ENCODE assay signal across 24 cellular contexts in the genomic region with DNA sequence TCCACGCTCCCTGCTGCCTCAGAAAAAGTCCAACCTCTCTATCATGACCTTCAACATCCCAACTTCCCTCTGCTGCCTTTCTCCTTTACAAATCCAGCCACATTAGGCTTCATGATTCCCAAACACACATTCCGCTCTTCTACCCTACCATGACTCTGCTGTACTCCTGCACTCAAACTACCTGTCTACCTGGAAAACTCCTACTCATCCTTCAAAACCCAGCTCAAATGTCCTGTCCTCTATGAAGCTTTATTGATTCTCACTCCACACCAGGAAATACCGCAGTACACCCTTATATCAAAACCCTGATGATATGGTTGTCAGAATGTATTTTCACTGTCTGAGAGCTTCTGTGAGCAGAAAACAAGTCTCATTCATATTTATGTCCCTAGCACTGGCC. TPM values are rescaled to one million over a fixed set of nuclear protein-coding genes. Genes with fewer than 3 reads are reported as not detected.
DNase-seq lines count a peak whose midpoint lies in the region; ATAC-seq, FAIRE-seq and TF ChIP-seq lines count a peak whose summit lies in the region.
"Had no signal": no experiment of that assay in that cellular context is flagged by ENCODE, and none has a peak within 500 bp of the region (broad histone marks: within the 10 kb centered on the region; RNA-seq: fewer than 3 reads in every experiment).

No MANE protein-coding gene starts in this region.

- no peaks in the 10 kb centered on the region for H3K36me3 Mint-ChIP-seq in activated naive CD4-positive, alpha-beta T cell treated with anti-CD3 and anti-CD28 coated beads, Interleukin-2, amount 50 U/mL, for 72 hours
- H3K36me3 Mint-ChIP-seq in CD8-positive, alpha-beta T cell, result peaks cover 27% of the 10 kb centered on the region
- H3K36me3 Mint-ChIP-seq in stimulated activated effector memory CD8-positive, alpha-beta T cell treated with anti-CD3 and anti-CD28 coated beads, Interleukin-12 subunit alpha, Interleukin-12 subunit beta, amount 100 ng/mL, for 72 hours, result peaks cover 17% of the 10 kb centered on the region
- H3K36me3 Mint-ChIP-seq in activated CD4-positive, alpha-beta T cell treated with anti-CD3 and anti-CD28 coated beads, Interleukin-2, amount 10 ng/mL, durations not matched to agents 7 days and 5 days (ENCODE audit: low read depth), result peaks cover 2% of the 10 kb centered on the region

- POLR2A ChIA-PET in CD8-positive, alpha-beta T cell (lab: Charles Lee), result interaction anchor here (0.6 kb wide), 1 partner anchor 34 kb away, joined by 3 read pairs; a partner anchor contains a TSS
- POLR2A ChIA-PET in GM12878 (lab: Charles Lee), result interaction anchor here (1.9 kb wide), 1 partner anchor 14 kb away, joined by 4 read pairs; no protein-coding TSS in a partner anchor
- POLR2A ChIA-PET in activated CD4-positive, alpha-beta T cell treated with anti-CD3 and anti-CD28 coated beads, Interleukin-2, amount 10 ng/mL, durations not matched to agents 7 days and 5 days (lab: Charles Lee), result no interaction called here

- no peak overlapping the region for H2AFZ ChIP-seq in GM12878 (ENCODE audit: control insufficient read depth, low read depth, low read length)
- H2AFZ ChIP-seq: GM23248 had no signal

- RAD21 ChIA-PET in GM12878 (lab: Charles Lee; ENCODE audit: unreplicated experiment), result no interaction called here

- H3K9me3 Mint-ChIP-seq in activated naive CD4-positive, alpha-beta T cell treated with anti-CD3 and anti-CD28 coated beads, Interleukin-2, amount 50 U/mL, for 72 hours, result no peaks in the 10 kb centered on the region
- no peaks in the 10 kb centered on the region for H3K9me3 Mint-ChIP-seq in CD8-positive, alpha-beta T cell
- H3K9me3 Mint-ChIP-seq in stimulated activated effector memory CD8-positive, alpha-beta T cell treated with anti-CD3 and anti-CD28 coated beads, Interleukin-12 subunit alpha, Interleukin-12 subunit beta, amount 100 ng/mL, for 72 hours, result no peaks in the 10 kb centered on the region
- H3K9me3 Mint-ChIP-seq in activated CD4-positive, alpha-beta T cell treated with anti-CD3 and anti-CD28 coated beads, Interleukin-2, amount 10 ng/mL, durations not matched to agents 7 days and 5 days, result no peaks in the 10 kb centered on the region
- H3K9me3 Mint-ChIP-seq: CD8-positive, alpha-beta memory T cell had no signal

- ATAC-seq in activated naive CD4-positive, alpha-beta T cell treated with anti-CD3 and anti-CD28 coated beads, Interleukin-2, amount 50 U/mL, for 72 hours, result no peak
- ATAC-seq in CD8-positive, alpha-beta T cell, result no peak
- no peak for ATAC-seq in GM12878
- ATAC-seq in stimulated activated effector memory CD8-positive, alpha-beta T cell treated with anti-CD3 and anti-CD28 coated beads, Interleukin-12 subunit alpha, Interleukin-12 subunit beta, amount 100 ng/mL, for 72 hours, result no peak
- ATAC-seq: HCT116, K562 had no signal

- no peak overlapping the region for H3K27ac ChIP-seq in CD8-positive, alpha-beta T cell (ENCODE audit: low read depth, low read length)
- H3K27ac ChIP-seq in GM12878 (ENCODE audit: control insufficient read depth, insufficient read depth), result no peak overlapping the region
- H3K27ac ChIP-seq: GM23248 had no signal

- no peak for DNase-seq in activated naive CD4-positive, alpha-beta T cell treated with anti-CD3 and anti-CD28 coated beads, Interleukin-2, amount 50 U/mL, for 72 hours (ENCODE audit: low spot score in 2 of 2)
- no peak for DNase-seq in activated naive CD4-positive, alpha-beta T cell (lab: John Stamatoyannopoulos, UW)
- DNase-seq in CD8-positive, alpha-beta T cell, result no peak
- DNase-seq in GM12878 (ENCODE audit: low read depth, low spot score) (no peak), superior temporal gyrus (ENCODE audit: extremely low spot score) (no peak), cortex of kidney (lab: John Stamatoyannopoulos, UW) (no peak)
- DNase-seq in stimulated activated effector memory CD8-positive, alpha-beta T cell treated with anti-CD3 and anti-CD28 coated beads, Interleukin-12 subunit alpha, Interleukin-12 subunit beta, amount 100 ng/mL, for 72 hours (ENCODE audit: low spot score in 2 of 2), result no peak
- DNase-seq in activated CD4-positive, alpha-beta T cell treated with anti-CD3 and anti-CD28 coated beads, Interleukin-2, amount 10 ng/mL, durations not matched to agents 7 days and 5 days, result no peak
- DNase-seq: ACHN; BE2C; C1 segment of cervical spinal cord; CD8-positive, alpha-beta memory T cell; COR-L47; DMS 273 treated with DMSO at 0.1 percent for 48 hours; DMS53; DND-41; EL; GM23248; IMR-90 had no signal

- no peaks in the 10 kb centered on the region for H3K27me3 ChIP-seq in CD8-positive, alpha-beta T cell (ENCODE audit: insufficient read depth, low read length)
- no peaks in the 10 kb centered on the region for H3K27me3 ChIP-seq in GM12878 (replicated peaks in 1 of 2; ENCODE audit: control insufficient read depth in 2 of 2, insufficient read depth in 2 of 2, low read length in 1 of 2)
- H3K27me3 ChIP-seq: BE2C had no signal

- H3K79me2 ChIP-seq in GM12878 (ENCODE audit: control insufficient read depth, insufficient read depth, low read length), result no peaks in the 10 kb centered on the region

- H3K9ac ChIP-seq in GM12878 (ENCODE audit: control insufficient read depth, insufficient read depth, low read length), result no peak overlapping the region
- H3K9ac ChIP-seq: GM23248 had no signal

- no peak for TF ChIP-seq CTCF in CD8-positive, alpha-beta T cell (IDR thresholded peaks at IDR 0.05)
- no peak for TF ChIP-seq CTCF in GM12878 (IDR thresholded peaks at IDR 0.05 in 2 of 3, conservative IDR thresholded peaks at IDR 0.05 in 1 of 3; ENCODE audit: control insufficient read depth in 2 of 3, extremely low read depth in 1 of 3, insufficient read depth in 1 of 3, low read depth in 3 of 3, low read length in 3 of 3)

- intact Hi-C loops in CD8-positive, alpha-beta T cell (cut with DNase I, micrococcal nuclease), result loop anchor here in 1 of 2 experiments (10.0 kb wide), 1 partner anchor 359 kb away; a partner anchor contains a TSS
- intact Hi-C loops in GM12878 (cut with micrococcal nuclease; ENCODE audit: unreplicated experiment), result no loop called here

- no peak for FAIRE-seq in GM12878 (lab: Jason Lieb, UNC)
- FAIRE-seq: GM12892, GM18507, HTR-8/SVneo, K562 had no signal

- H4K20me1 ChIP-seq in GM12878 (ENCODE audit: control insufficient read depth, insufficient read depth), result no peaks in the 10 kb centered on the region

- peaks cover 14% of the 10 kb centered on the region for H3K4me1 ChIP-seq in CD8-positive, alpha-beta T cell (ENCODE audit: insufficient read depth, low read length)
- peaks cover 4% of the 10 kb centered on the region; the same call in 1 of the 2 replicates for H3K4me1 ChIP-seq in GM12878 (ENCODE audit: control insufficient read depth, insufficient read depth, low read length)

- no peaks in the 10 kb centered on the region for H3K9me3 ChIP-seq in CD8-positive, alpha-beta T cell (ENCODE audit: low read length)
- H3K9me3 ChIP-seq in GM12878 (replicated peaks; ENCODE audit: control insufficient read depth, insufficient read depth, low read length), result no peaks in the 10 kb centered on the region
- H3K9me3 ChIP-seq: BE2C had no signal

- SMC1A ChIA-PET in GM12878 (lab: Charles Lee; ENCODE audit: uncharacterized antibody, unreplicated experiment), result interaction anchor here (0.5 to 0.6 kb wide), 2 partner anchors 17 to 90 kb away, joined by 3 read pairs; no protein-coding TSS in a partner anchor

- TF ChIP-seq EP300 in GM12878 (IDR thresholded peaks at IDR 0.05; ENCODE audit: borderline replicate concordance in 1 of 2, control insufficient read depth in 1 of 2, low read depth in 2 of 2, low read length in 2 of 2), result no peak

- no peak for TF ChIP-seq POLR2A in GM12878 (IDR thresholded peaks at IDR 0.05; ENCODE audit: low read depth, low read length)

- no peak overlapping the region for H3K4me3 Mint-ChIP-seq in CD8-positive, alpha-beta T cell
- no peak overlapping the region for H3K4me3 Mint-ChIP-seq in stimulated activated effector memory CD8-positive, alpha-beta T cell treated with anti-CD3 and anti-CD28 coated beads, Interleukin-12 subunit alpha, Interleukin-12 subunit beta, amount 100 ng/mL, for 72 hours
- no peak overlapping the region for H3K4me3 Mint-ChIP-seq in activated CD4-positive, alpha-beta T cell treated with anti-CD3 and anti-CD28 coated beads, Interleukin-2, amount 10 ng/mL, durations not matched to agents 7 days and 5 days

- no peak overlapping the region for H3K4me2 ChIP-seq in GM12878 (ENCODE audit: control insufficient read depth, insufficient read depth)

- no peak for TF ChIP-seq RAD21 in GM12878 (IDR thresholded peaks at IDR 0.05; ENCODE audit: insufficient read depth, low read depth, low read length)

- no peaks in the 10 kb centered on the region for H3K27me3 Mint-ChIP-seq in CD8-positive, alpha-beta T cell (ENCODE audit: low read depth)
- H3K27me3 Mint-ChIP-seq in activated CD4-positive, alpha-beta T cell treated with anti-CD3 and anti-CD28 coated beads, Interleukin-2, amount 10 ng/mL, durations not matched to agents 7 days and 5 days, result no peaks in the 10 kb centered on the region
- H3K27me3 Mint-ChIP-seq: CD8-positive, alpha-beta memory T cell had no signal

- 72% methylated on average over 3 of the region's 3 CpGs for WGBS in GM12878 (ENCODE audit: insufficient coverage, insufficient replicate concordance, low lambda C conversion rate, missing lambda C conversion rate)

- peaks cover 10% of the 10 kb centered on the region for H3K4me1 Mint-ChIP-seq in CD8-positive, alpha-beta T cell (ENCODE audit: low read depth)
- H3K4me1 Mint-ChIP-seq in stimulated activated effector memory CD8-positive, alpha-beta T cell treated with anti-CD3 and anti-CD28 coated beads, Interleukin-12 subunit alpha, Interleukin-12 subunit beta, amount 100 ng/mL, for 72 hours, result peaks cover 26% of the 10 kb centered on the region
- H3K4me1 Mint-ChIP-seq in activated CD4-positive, alpha-beta T cell treated with anti-CD3 and anti-CD28 coated beads, Interleukin-2, amount 10 ng/mL, durations not matched to agents 7 days and 5 days, result peaks cover 16% of the 10 kb centered on the region

- H3K36me3 ChIP-seq in CD8-positive, alpha-beta T cell (ENCODE audit: insufficient read depth, low read length), result no peaks in the 10 kb centered on the region
- no peaks in the 10 kb centered on the region for H3K36me3 ChIP-seq in GM12878 (ENCODE audit: control insufficient read depth in 2 of 2, insufficient read depth in 2 of 2, low read length in 1 of 2)
- H3K36me3 ChIP-seq: BE2C had no signal

- no peak overlapping the region for H3K4me3 ChIP-seq in CD8-positive, alpha-beta T cell (ENCODE audit: low read depth, low read length)
- no peak overlapping the region for H3K4me3 ChIP-seq in GM12878
- H3K4me3 ChIP-seq: GM23248, K562 had no signal

- in situ Hi-C loops in GM12878 (cut with MboI), result no loop called here

- CTCF ChIA-PET in CD8-positive, alpha-beta T cell (lab: Charles Lee), result interaction anchor here (0.6 to 5.1 kb wide), 8 partner anchors 10 to 161 kb away, joined by 3 to 42 read pairs (median 6); no protein-coding TSS in a partner anchor
- CTCF ChIA-PET in GM12878 (lab: Yijun Ruan, JAX), result interaction anchor here (1.2 to 3.4 kb wide), 6 partner anchors 9 to 160 kb away, joined by 3 to 18 read pairs (median 4); a partner anchor contains a TSS
- CTCF ChIA-PET in activated CD4-positive, alpha-beta T cell treated with anti-CD3 and anti-CD28 coated beads, Interleukin-2, amount 10 ng/mL, durations not matched to agents 7 days and 5 days (lab: Charles Lee), result interaction anchor here (0.7 to 1.0 kb wide), 3 partner anchors 13 to 125 kb away, joined by 3 read pairs; no protein-coding TSS in a partner anchor

- BruUV-seq in GM12878 (replicated peaks; lab: Mats Ljungman, UMichigan), result TSS peak; percentile 48

- peak overlapping the region; percentile 10 to 11 for H3K27ac Mint-ChIP-seq in activated naive CD4-positive, alpha-beta T cell treated with anti-CD3 and anti-CD28 coated beads, Interleukin-2, amount 50 U/mL, for 72 hours
- peak overlapping the region; percentile 19 for H3K27ac Mint-ChIP-seq in CD8-positive, alpha-beta T cell
- H3K27ac Mint-ChIP-seq in stimulated activated effector memory CD8-positive, alpha-beta T cell treated with anti-CD3 and anti-CD28 coated beads, Interleukin-12 subunit alpha, Interleukin-12 subunit beta, amount 100 ng/mL, for 72 hours, result peak overlapping the region; percentile 0
- no peak overlapping the region for H3K27ac Mint-ChIP-seq in activated CD4-positive, alpha-beta T cell treated with anti-CD3 and anti-CD28 coated beads, Interleukin-2, amount 10 ng/mL, durations not matched to agents 7 days and 5 days

RNA-seq across cellular contexts. Expression of a gene that starts 8.9 kb away (rescaled TPM):
- total RNA-seq in activated naive CD4-positive, alpha-beta T cell treated with anti-CD3 and anti-CD28 coated beads, Interleukin-2, amount 50 U/mL, for 72 hours, result 10 to 100 TPM in 1 of 2 donors, 1 to 10 TPM in 1; 8.4 to 10.1 TPM
- 1 to 10 TPM; 4.3 to 5.6 TPM for total RNA-seq in CD8-positive, alpha-beta T cell
- 2.6 and 8.4 TPM in 2 replicates for total RNA-seq in GM12878 (2013; cell fraction: nucleolus; rRNA removed)
- total RNA-seq in GM12878 (2014; rRNA removed) (0.49 and 0.56 TPM in 2 replicates), GM12878 (2014; rRNA removed; fragmentation: Illumina TruSeq; extraction: Trizol) (0.40 and 0.60 TPM in 2 replicates), GM12878 (2021) (2.0 and 2.5 TPM in 2 replicates)
- polyA plus RNA-seq in GM12878 (2011; ENCODE audit: low read depth), result 1.9 TPM
- polyA plus RNA-seq in GM12878 (2011; rRNA removed) (1.2 and 1.6 TPM in 2 replicates), GM12878 (2014; fragmentation: Illumina TruSeq; extraction: Trizol) (0.22 and 0.38 TPM in 2 replicates), GM12878 (2014; fragmentation: Nextera tagmentation; extraction: Ambion mirVana) (under 1 TPM in 1 of 2 experiments, not detected in 1; 0.15 TPM), GM12878 (2014; rRNA removed) (2.2 and 2.9 TPM in 2 replicates), GM12878 (2016; fragmentation: Nextera tagmentation; extraction: Ambion mirVana) (1 to 10 TPM in 1 of 2 experiments, under 1 TPM in 1; 0.67 to 1.2 TPM)
- polyA plus RNA-seq in GM12878 (2011; cell fraction: cytosol; rRNA removed), result 2.6 and 2.9 TPM in 2 replicates
- 9.1 and 9.5 TPM in 2 replicates for polyA plus RNA-seq in GM12878 (2011; cell fraction: nucleus; rRNA removed)
- polyA plus RNA-seq in GM12878 (2012), result 2.4 and 4.4 TPM in 2 replicates
- 0.51 and 2.5 TPM in 2 replicates for polyA minus RNA-seq in GM12878 (2011; rRNA and poly(A)+ RNA removed)
- polyA minus RNA-seq in GM12878 (2011; cell fraction: cytosol; rRNA and poly(A)+ RNA removed), result 1.7 TPM in 1 of 2 replicates, not detected in the other
- 1.6 and 2.1 TPM in 2 replicates for polyA minus RNA-seq in GM12878 (2011; cell fraction: nucleus; rRNA and poly(A)+ RNA removed)
- total RNA-seq in activated CD4-positive, alpha-beta T cell treated with anti-CD3 and anti-CD28 coated beads, Interleukin-2, amount 10 ng/mL, durations not matched to agents 7 days and 5 days, result 10 to 100 TPM; 10.7 to 12.1 TPM

RNA-seq across cellular contexts. Expression of a gene that starts 33.4 kb away (rescaled TPM):
- total RNA-seq in activated naive CD4-positive, alpha-beta T cell treated with anti-CD3 and anti-CD28 coated beads, Interleukin-2, amount 50 U/mL, for 72 hours, result 1 to 10 TPM; 3.0 to 4.2 TPM
- 1 to 10 TPM; 5.2 to 5.6 TPM for total RNA-seq in CD8-positive, alpha-beta T cell
- total RNA-seq in GM12878 (2013; cell fraction: nucleolus; rRNA removed), result 4.0 and 4.2 TPM in 2 replicates
- total RNA-seq in GM12878 (2014; rRNA removed), result 2.6 and 4.5 TPM in 2 replicates
- 1.4 and 2.5 TPM in 2 replicates for total RNA-seq in GM12878 (2014; rRNA removed; fragmentation: Illumina TruSeq; extraction: Trizol)
- 4.0 and 4.1 TPM in 2 replicates for total RNA-seq in GM12878 (2021)
- polyA plus RNA-seq in GM12878 (2011; ENCODE audit: low read depth), result 0.39 TPM
- polyA plus RNA-seq in GM12878 (2011; rRNA removed), result 0.61 and 1.3 TPM in 2 replicates
- 2.2 and 4.4 TPM in 2 replicates for polyA plus RNA-seq in GM12878 (2011; cell fraction: cytosol; rRNA removed)
- 4.3 and 5.5 TPM in 2 replicates for polyA plus RNA-seq in GM12878 (2011; cell fraction: nucleus; rRNA removed)
- polyA plus RNA-seq in GM12878 (2012), result 3.8 and 4.0 TPM in 2 replicates
- 0.11 and 1.2 TPM in 2 replicates for polyA plus RNA-seq in GM12878 (2014; fragmentation: Illumina TruSeq; extraction: Trizol)
- under 1 TPM in 1 of 2 experiments, not detected in 1; 0.09 TPM for polyA plus RNA-seq in GM12878 (2014; fragmentation: Nextera tagmentation; extraction: Ambion mirVana)
- polyA plus RNA-seq in GM12878 (2014; rRNA removed), result 1.2 and 3.7 TPM in 2 replicates
- 1 to 10 TPM; 2.3 to 2.9 TPM for polyA plus RNA-seq in GM12878 (2016; fragmentation: Nextera tagmentation; extraction: Ambion mirVana)
- 7.0 and 7.2 TPM in 2 replicates for polyA minus RNA-seq in GM12878 (2011; rRNA and poly(A)+ RNA removed)
- 0.83 TPM in 1 of 2 replicates, not detected in the other for polyA minus RNA-seq in GM12878 (2011; cell fraction: cytosol; rRNA and poly(A)+ RNA removed)
- 3.7 and 4.0 TPM in 2 replicates for polyA minus RNA-seq in GM12878 (2011; cell fraction: nucleus; rRNA and poly(A)+ RNA removed)
- total RNA-seq in activated CD4-positive, alpha-beta T cell treated with anti-CD3 and anti-CD28 coated beads, Interleukin-2, amount 10 ng/mL, durations not matched to agents 7 days and 5 days, result 1 to 10 TPM; 6.4 to 6.8 TPM

RNA-seq across cellular contexts. Expression of a gene that starts 47.7 kb away (rescaled TPM):
- under 1 TPM; 0.07 to 0.16 TPM for total RNA-seq in activated naive CD4-positive, alpha-beta T cell treated with anti-CD3 and anti-CD28 coated beads, Interleukin-2, amount 50 U/mL, for 72 hours
- total RNA-seq in CD8-positive, alpha-beta T cell, result not detected
- not detected in 2 replicates for total RNA-seq in GM12878 (2013; cell fraction: nucleolus; rRNA removed)
- 0.16 and 0.28 TPM in 2 replicates for total RNA-seq in GM12878 (2014; rRNA removed)
- total RNA-seq in GM12878 (2014; rRNA removed; fragmentation: Illumina TruSeq; extraction: Trizol), result 0.05 and 0.09 TPM in 2 replicates
- 0.32 and 0.51 TPM in 2 replicates for total RNA-seq in GM12878 (2021)
- polyA plus RNA-seq in GM12878 (2011; ENCODE audit: low read depth), result 0.10 TPM
- polyA plus RNA-seq in GM12878 (2011; rRNA removed), result 0.06 and 0.27 TPM in 2 replicates
- polyA plus RNA-seq in GM12878 (2011; cell fraction: cytosol; rRNA removed), result 0.10 and 0.13 TPM in 2 replicates
- polyA plus RNA-seq in GM12878 (2011; cell fraction: nucleus; rRNA removed), result 0.19 and 0.29 TPM in 2 replicates
- polyA plus RNA-seq in GM12878 (2012), result 0.20 and 0.22 TPM in 2 replicates
- polyA plus RNA-seq in GM12878 (2014; fragmentation: Illumina TruSeq; extraction: Trizol), result 0.12 and 0.24 TPM in 2 replicates
- not detected for polyA plus RNA-seq in GM12878 (2014; fragmentation: Nextera tagmentation; extraction: Ambion mirVana)
- polyA plus RNA-seq in GM12878 (2014; rRNA removed), result 0.04 and 0.16 TPM in 2 replicates
- polyA plus RNA-seq in GM12878 (2016; fragmentation: Nextera tagmentation; extraction: Ambion mirVana), result under 1 TPM; 0.19 to 0.37 TPM
- polyA minus RNA-seq in GM12878 (2011; rRNA and poly(A)+ RNA removed), result 0.29 and 1.4 TPM in 2 replicates
- polyA minus RNA-seq in GM12878 (2011; cell fraction: cytosol; rRNA and poly(A)+ RNA removed), result 2.1 and 3.4 TPM in 2 replicates
- polyA minus RNA-seq in GM12878 (2011; cell fraction: nucleus; rRNA and poly(A)+ RNA removed), result 0.60 and 1.2 TPM in 2 replicates
- total RNA-seq in activated CD4-positive, alpha-beta T cell treated with anti-CD3 and anti-CD28 coated beads, Interleukin-2, amount 10 ng/mL, durations not matched to agents 7 days and 5 days, result not detected
- total RNA-seq: CD8-positive, alpha-beta memory T cell had no signal
- polyA plus RNA-seq: CD8-positive, alpha-beta memory T cell had no signal
